Comparison of ENCODE assay signal across 10 cellular contexts in the genomic region with DNA sequence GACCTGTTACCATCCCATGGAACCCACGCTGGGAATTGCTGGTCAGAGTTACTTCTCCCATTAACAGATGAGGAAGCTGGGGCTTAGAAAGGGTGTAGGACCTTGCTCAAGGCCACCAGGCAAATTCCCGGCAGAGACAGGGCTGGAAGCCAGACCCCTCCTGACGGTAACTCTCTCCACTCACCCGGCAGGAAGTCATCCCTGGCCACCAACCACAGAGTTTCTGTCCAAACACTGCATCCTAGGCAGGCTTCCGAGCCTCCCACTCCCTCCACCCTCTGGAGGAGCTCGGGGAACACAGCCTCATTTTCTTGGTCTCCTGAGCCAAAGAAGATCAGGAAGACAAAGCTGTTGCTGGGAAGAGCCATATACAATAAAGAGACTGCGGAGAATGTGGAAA. TPM values are rescaled to one million over a fixed set of nuclear protein-coding genes. Genes with fewer than 3 reads are reported as not detected.
DNase-seq lines count a peak whose midpoint lies in the region; ATAC-seq and TF ChIP-seq lines count a peak whose summit lies in the region.
"Had no signal": no experiment of that assay in that cellular context is flagged by ENCODE, and none has a peak within 500 bp of the region (broad histone marks: within the 10 kb centered on the region; RNA-seq: fewer than 3 reads in every experiment).

No MANE protein-coding gene starts in this region.

- CTCF ChIA-PET in OCI-LY7 (lab: Charles Lee; ENCODE audit: unreplicated experiment), result no interaction called here

- DNase-seq in H7, result peak; percentile 72
- peak; percentile 17 for DNase-seq in cerebellum (ENCODE audit: low spot score)
- peak in 1 of 2 donors; percentile 68 for DNase-seq in left lung
- DNase-seq in stomach, result peak; percentile 46
- DNase-seq in Kasumi-1 (lab: John Stamatoyannopoulos, UW), result no peak
- no peak for DNase-seq in NCI-H2029 (lab: John Stamatoyannopoulos, UW)
- DNase-seq in OCI-LY7 (ENCODE audit: low spot score), result no peak
- DNase-seq: NCI-H774; stimulated activated CD8-positive, alpha-beta memory T cell treated with anti-CD3 and anti-CD28 coated beads, Interleukin-4, amount 100 ng/mL, for 48 hours had no signal

- TF ChIP-seq CTCF in left lung (IDR thresholded peaks at IDR 0.05) (no peak), stomach (IDR thresholded peaks at IDR 0.05) (no peak), OCI-LY7 (conservative IDR thresholded peaks at IDR 0.05; ENCODE audit: low read length) (no peak)

- peaks cover 11 to 14% of the 10 kb centered on the region in 2 donors for H3K4me1 ChIP-seq in left lung
- peaks cover 13 to 25% (median 19%) of the 10 kb centered on the region in 4 donors for H3K4me1 ChIP-seq in stomach
- H3K4me1 ChIP-seq in OCI-LY7 (ENCODE audit: insufficient read depth, low read length, poor library complexity, severe bottlenecking), result no peaks in the 10 kb centered on the region

- no TSS peak for BruUV-seq in OCI-LY7 (replicated peaks; lab: Mats Ljungman, UMichigan)

- POLR2A ChIA-PET in OCI-LY7 (lab: Charles Lee), result interaction anchor here (0.5 kb wide), 1 partner anchor 367 kb away, joined by 3 read pairs; no protein-coding TSS in a partner anchor

- H3K27me3 ChIP-seq in H7 (ENCODE audit: control insufficient read depth, insufficient read depth, low read length) (peaks cover 65% of the 10 kb centered on the region), left lung (no peaks in the 10 kb centered on the region), stomach (no peaks in the 10 kb centered on the region)

- H3K79me2 ChIP-seq in OCI-LY7 (ENCODE audit: insufficient read depth, low read depth, low read length), result no peaks in the 10 kb centered on the region

- H3K4me3 ChIP-seq in H7 (ENCODE audit: insufficient read depth, low read depth, low read length) (no peak overlapping the region), left lung (no peak overlapping the region), stomach (no peak overlapping the region), OCI-LY7 (ENCODE audit: low read depth, low read length, poor library complexity, severe bottlenecking) (no peak overlapping the region)

- H2AFZ ChIP-seq in OCI-LY7 (ENCODE audit: low read length), result no peak overlapping the region

- H4K20me1 ChIP-seq in OCI-LY7 (ENCODE audit: insufficient read depth, low read length), result no peaks in the 10 kb centered on the region

- intact Hi-C loops in left lung (cut with DNase I) (no loop called here), stomach (cut with DNase I; ENCODE audit: low total_unique reads) (no loop called here), OCI-LY7 (cut with micrococcal nuclease; ENCODE audit: unreplicated experiment) (no loop called here)

- H3K9me3 ChIP-seq in left lung, result no peaks in the 10 kb centered on the region
- H3K9me3 ChIP-seq in stomach, result no peaks in the 10 kb centered on the region
- no peaks in the 10 kb centered on the region for H3K9me3 ChIP-seq in OCI-LY7 (ENCODE audit: low read length)

- TF ChIP-seq EP300 in stomach (IDR thresholded peaks at IDR 0.05), result no peak

- no peaks in the 10 kb centered on the region for H3K9me2 ChIP-seq in OCI-LY7 (ENCODE audit: insufficient read depth, low read length)

- peak; percentile 75 for ATAC-seq in left lung
- no peak for ATAC-seq in GM19452 (IDR thresholded peaks at IDR 0.05; ENCODE audit: unreplicated experiment)

- H3K36me3 ChIP-seq in H7 (replicated peaks; ENCODE audit: control insufficient read depth, insufficient read depth, low read length) (no peaks in the 10 kb centered on the region), left lung (no peaks in the 10 kb centered on the region), stomach (peaks cover 3 to 47% (median 31%) of the 10 kb centered on the region in 4 donors), OCI-LY7 (ENCODE audit: insufficient read depth, low read length) (no peaks in the 10 kb centered on the region)

- TF ChIP-seq POLR2A in stomach (IDR thresholded peaks at IDR 0.05), result no peak

- no peak overlapping the region for H3K4me2 ChIP-seq in OCI-LY7 (ENCODE audit: low read length)

- 35 to 60% (median 53%) methylated on average over 7 of the region's 7 CpGs for WGBS in stomach, 5 donors

- peak overlapping the region; percentile 66 to 70 for H3K27ac ChIP-seq in left lung
- H3K27ac ChIP-seq in stomach, result peak overlapping the region in 4 of 5 donors; percentile 74 to 86 (median 78)
- H3K27ac ChIP-seq in OCI-LY7 (ENCODE audit: low read depth, low read length, poor library complexity, severe bottlenecking), result no peak overlapping the region

RNA-seq across cellular contexts. Expression of gene ZNF436, which starts 25.0 kb away (rescaled TPM):
- total RNA-seq in H7 (2014; rRNA removed; shearing (Covaris generic)), result 1.6 and 3.2 TPM in 2 replicates
- total RNA-seq in cerebellum, result 63.0 TPM
- 10 to 100 TPM in 1 of 2 donors, 1 to 10 TPM in 1; 9.2 to 10.2 TPM for total RNA-seq in left lung
- 10 to 100 TPM in 3 of 5 donors, 1 to 10 TPM in 2; 7.0 to 29.9 (median 17.1) TPM for total RNA-seq in stomach
- polyA plus RNA-seq in stomach, result 10 to 100 TPM in 1 of 3 donors, 1 to 10 TPM in 2; 3.1 to 11.4 (median 6.6) TPM
- 4.7 and 5.0 TPM in 2 replicates for total RNA-seq in OCI-LY7 (2014; rRNA removed; shearing (Covaris generic))
- total RNA-seq in OCI-LY7 (2022), result 6.4 and 7.6 TPM in 2 replicates

RNA-seq across cellular contexts. Expression of gene TCEA3, which starts 29.9 kb away (rescaled TPM):
- total RNA-seq in H7 (2014; rRNA removed; shearing (Covaris generic)), result 0.24 and 0.37 TPM in 2 replicates
- total RNA-seq in cerebellum, result 4.7 TPM
- 10 to 100 TPM; 28.3 to 43.2 TPM for total RNA-seq in left lung
- 100 to 1,000 TPM in 2 of 5 donors, 10 to 100 TPM in 3; 44.9 to 155 (median 91.1) TPM for total RNA-seq in stomach
- polyA plus RNA-seq in stomach, result 100 to 1,000 TPM in 1 of 3 donors, 10 to 100 TPM in 2; 44.1 to 133 (median 75.6) TPM
- 0.21 TPM in 1 of 2 replicates, not detected in the other for total RNA-seq in OCI-LY7 (2014; rRNA removed; shearing (Covaris generic))
- total RNA-seq in OCI-LY7 (2022), result not detected in 2 replicates

RNA-seq across cellular contexts. Expression of gene HNRNPR, which starts 50.6 kb away (rescaled TPM):
- total RNA-seq in H7 (2014; rRNA removed; shearing (Covaris generic)), result 124 and 148 TPM in 2 replicates
- total RNA-seq in cerebellum, result 149 TPM
- 100 to 1,000 TPM in 1 of 2 donors, 10 to 100 TPM in 1; 84.3 to 108 TPM for total RNA-seq in left lung
- total RNA-seq in stomach, result 100 to 1,000 TPM in 1 of 5 donors, 10 to 100 TPM in 4; 27.8 to 182 (median 41.5) TPM
- polyA plus RNA-seq in stomach, result 10 to 100 TPM; 54.9 to 77.0 (median 58.8) TPM
- total RNA-seq in OCI-LY7 (2014; rRNA removed; shearing (Covaris generic)), result 193 and 260 TPM in 2 replicates
- total RNA-seq in OCI-LY7 (2022), result 282 and 298 TPM in 2 replicates

Comparison
In these comparisons a context has a peak if more than half of its experiments do, and no peak if none do; other contexts are left out.
1. DNase-seq: peak in H7 (single experiment), cerebellum (single experiment) and stomach (single experiment); none in Kasumi-1 (0 of 2), NCI-H2029 (single experiment) and OCI-LY7 (single experiment).